2 cellular contexts compared by ENCODE assay signal in genomic region chr1:115668579-115668978, GRCh38.
TF ChIP-seq lines count a peak whose summit lies in the region.

No MANE protein-coding gene starts in this region.

TF ChIP-seq in IMR-90, 13 proteins besides CTCF, POLR2A, EP300 and RAD21:
- TF ChIP-seq BHLHE40 (IDR thresholded peaks at IDR 0.05; ENCODE audit: low read depth, low read length), result no peak
- no peak for TF ChIP-seq USF2 (IDR thresholded peaks at IDR 0.05; ENCODE audit: low read depth, low read length)
- no peak for TF ChIP-seq CEBPB (IDR thresholded peaks at IDR 0.05; ENCODE audit: low read depth, low read length)
- no peak for TF ChIP-seq RCOR1 (IDR thresholded peaks at IDR 0.05; ENCODE audit: insufficient replicate concordance, low read length)
- no peak for TF ChIP-seq RFX5 (IDR thresholded peaks at IDR 0.05; ENCODE audit: low read depth, low read length)
- no peak for TF ChIP-seq SMC3 (IDR thresholded peaks at IDR 0.05; ENCODE audit: low read depth, low read length)
- TF ChIP-seq MAZ (IDR thresholded peaks at IDR 0.05; ENCODE audit: borderline replicate concordance, low read depth, low read length), result no peak
- no peak for TF ChIP-seq FOS (IDR thresholded peaks at IDR 0.05; ENCODE audit: low read depth, low read length)
- no peak for TF ChIP-seq ELK1 (IDR thresholded peaks at IDR 0.05; ENCODE audit: borderline replicate concordance, low read depth, low read length)
- no peak for TF ChIP-seq CHD1 (IDR thresholded peaks at IDR 0.05; ENCODE audit: low read depth, low read length)
- TF ChIP-seq NFE2L2 (IDR thresholded peaks at IDR 0.05; ENCODE audit: low read depth, low read length), result no peak
- no peak for TF ChIP-seq MAFK (IDR thresholded peaks at IDR 0.05; ENCODE audit: low read depth, low read length)
- no peak for TF ChIP-seq MXI1 (IDR thresholded peaks at IDR 0.05; ENCODE audit: borderline replicate concordance, low read depth, low read length)

TF ChIP-seq in SK-N-SH, 30 proteins besides CTCF, POLR2A, EP300 and RAD21:
- no peak for TF ChIP-seq RFX5 (IDR thresholded peaks at IDR 0.05; ENCODE audit: low read length)
- TF ChIP-seq FOSL2 (IDR thresholded peaks at IDR 0.05; ENCODE audit: borderline replicate concordance, low read depth), result 0 out of 2 replicates have a peak, but pooled peaks have one; percentile 33
- no peak for TF ChIP-seq SMC3 (IDR thresholded peaks at IDR 0.05; ENCODE audit: low read depth, low read length)
- 0 out of 2 replicates have a peak, but pooled peaks have one; percentile 3 for TF ChIP-seq USF1 (IDR thresholded peaks at IDR 0.05; ENCODE audit: borderline replicate concordance, low read depth)
- no peak for TF ChIP-seq IRF3 (IDR thresholded peaks at IDR 0.05; ENCODE audit: low read depth, low read length)
- TF ChIP-seq JUND (IDR thresholded peaks at IDR 0.05), result no peak
- no peak for TF ChIP-seq FOXJ3 (CRISPR knock-in tag; IDR thresholded peaks at IDR 0.05)
- no peak for TF ChIP-seq MXI1 (IDR thresholded peaks at IDR 0.05; ENCODE audit: low read depth, low read length)
- TF ChIP-seq REST (IDR thresholded peaks at IDR 0.05; ENCODE audit: low read depth, low read length), result no peak
- no peak; the same call in 1 of the 2 replicates for TF ChIP-seq MAX (IDR thresholded peaks at IDR 0.05; ENCODE audit: low read depth)
- TF ChIP-seq YY1 (IDR thresholded peaks at IDR 0.05; ENCODE audit: low read depth), result no peak
